14 cellular contexts compared by ENCODE assay signal in genomic region chr1:2200308-2200943, GRCh38. TPM values are rescaled to one million over a fixed set of nuclear protein-coding genes. Genes with fewer than 3 reads are reported as not detected.
DNase-seq lines count a peak whose midpoint lies in the region; ATAC-seq and TF ChIP-seq lines count a peak whose summit lies in the region.
"Had no signal": no experiment of that assay in that cellular context is flagged by ENCODE, and none has a peak within 500 bp of the region (broad histone marks: within the 10 kb centered on the region; RNA-seq: fewer than 3 reads in every experiment).

No MANE protein-coding gene starts in this region.

- no peaks in the 10 kb centered on the region for H3K27me3 Mint-ChIP-seq in stimulated activated naive B cell treated with anti-CD40 and anti-IgM and Interleukin-4, amounts not matched to agents 10 μg/mL and 1 μg/mL and 100 μg/mL, for 72 hours

- H3K4me1 ChIP-seq in left ventricle myocardium inferior (peaks cover 57% of the 10 kb centered on the region), SJCRH30 (peaks cover 22% of the 10 kb centered on the region)

- TF ChIP-seq CTCF in left ventricle myocardium inferior (IDR thresholded peaks at IDR 0.05; ENCODE audit: borderline replicate concordance) (no peak), fibroblast of the aortic adventitia (IDR thresholded peaks at IDR 0.05; ENCODE audit: insufficient read depth, low read length) (no peak)

- H3K9me3 ChIP-seq in left ventricle myocardium inferior (replicated peaks) (no peaks in the 10 kb centered on the region), SJCRH30 (replicated peaks) (no peaks in the 10 kb centered on the region)
- H3K9me3 ChIP-seq: heart left ventricle, mucosa of descending colon, vagina had no signal

- H3K9me3 Mint-ChIP-seq in stimulated activated naive B cell treated with anti-CD40 and anti-IgM and Interleukin-4, amounts not matched to agents 10 μg/mL and 1 μg/mL and 100 μg/mL, for 72 hours: no peaks in the 10 kb centered on the region

- no peak overlapping the region for H3K4me3 ChIP-seq in left ventricle myocardium inferior
- no peak overlapping the region for H3K4me3 ChIP-seq in SJCRH30
- H3K4me3 ChIP-seq in fibroblast of the aortic adventitia (ENCODE audit: low read depth, low read length): peak overlapping the region; percentile 9
- H3K4me3 ChIP-seq: mucosa of descending colon had no signal

- ATAC-seq in stimulated activated naive B cell treated with anti-CD40 and anti-IgM and Interleukin-4, amounts not matched to agents 10 μg/mL and 1 μg/mL and 100 μg/mL, for 72 hours (replicated peaks): no peak
- ATAC-seq: heart left ventricle had no signal

- peak overlapping the region; percentile 86 to 88 for H3K4me3 Mint-ChIP-seq in stimulated activated naive B cell treated with anti-CD40 and anti-IgM and Interleukin-4, amounts not matched to agents 10 μg/mL and 1 μg/mL and 100 μg/mL, for 72 hours

- peaks cover 30 to 66% of the 10 kb centered on the region in 2 donors for H3K4me1 Mint-ChIP-seq in stimulated activated naive B cell treated with anti-CD40 and anti-IgM and Interleukin-4, amounts not matched to agents 10 μg/mL and 1 μg/mL and 100 μg/mL, for 72 hours

- no peak overlapping the region for H3K27ac Mint-ChIP-seq in stimulated activated naive B cell treated with anti-CD40 and anti-IgM and Interleukin-4, amounts not matched to agents 10 μg/mL and 1 μg/mL and 100 μg/mL, for 72 hours

- peak overlapping the region; percentile 81 for H3K27ac ChIP-seq in left ventricle myocardium inferior (replicated peaks)
- H3K27ac ChIP-seq in SJCRH30: no peak overlapping the region

- intact Hi-C loops in left ventricle myocardium inferior (cut with micrococcal nuclease) (no loop called here), cardiac septum (cut with DNase I) (no loop called here)

- no peaks in the 10 kb centered on the region for H3K27me3 ChIP-seq in left ventricle myocardium inferior (ENCODE audit: low read depth)
- H3K27me3 ChIP-seq in SJCRH30: peaks cover 7% of the 10 kb centered on the region; the same call in 1 of the 2 replicates
- H3K27me3 ChIP-seq: heart left ventricle, vagina had no signal

- DNase-seq in left ventricle myocardium inferior: no peak
- DNase-seq in cardiac septum (ENCODE audit: low spot score): no peak
- peak; percentile 84 to 85 for DNase-seq in SJCRH30
- DNase-seq in fibroblast of the aortic adventitia (ENCODE audit: low read depth): no peak
- no peak for DNase-seq in stimulated activated naive B cell treated with anti-CD40 and anti-IgM and Interleukin-4, amounts not matched to agents 10 μg/mL and 1 μg/mL and 100 μg/mL, for 72 hours
- no peak for DNase-seq in middle frontal gyrus (ENCODE audit: extremely low spot score, low spot score)
- no peak for DNase-seq in NCI-H748 treated with DMSO at 0.1 percent for 48 hours (lab: John Stamatoyannopoulos, UW)
- DNase-seq in OCI-M1 (lab: John Stamatoyannopoulos, UW): no peak
- DNase-seq: KG1, NCI-H1105 treated with DMSO at 0.1 percent for 48 hours, NCI-H2171 treated with DMSO at 0.1 percent for 48 hours had no signal

- H3K36me3 ChIP-seq in left ventricle myocardium inferior (no peaks in the 10 kb centered on the region), SJCRH30 (no peaks in the 10 kb centered on the region)
- H3K36me3 ChIP-seq: heart left ventricle, vagina had no signal

- H3K36me3 Mint-ChIP-seq in stimulated activated naive B cell treated with anti-CD40 and anti-IgM and Interleukin-4, amounts not matched to agents 10 μg/mL and 1 μg/mL and 100 μg/mL, for 72 hours: no peaks in the 10 kb centered on the region

RNA-seq across cellular contexts. Expression of gene FAAP20, which starts 5.9 kb away (rescaled TPM):
- total RNA-seq in left ventricle myocardium inferior (37.0 TPM), cardiac septum (40.5 TPM), fibroblast of the aortic adventitia (ENCODE audit: low replicate concordance) (18.5 and 23.2 TPM in 2 replicates)
- 58.0 and 61.7 TPM in 2 replicates for total RNA-seq in SJCRH30 (2014; rRNA removed; shearing (Covaris generic))

RNA-seq across cellular contexts. Expression of gene SKI, which starts 27.7 kb away (rescaled TPM):
- total RNA-seq in left ventricle myocardium inferior (37.9 TPM), cardiac septum (39.9 TPM), fibroblast of the aortic adventitia (ENCODE audit: low replicate concordance) (28.1 and 36.6 TPM in 2 replicates)
- 12.8 and 13.1 TPM in 2 replicates for total RNA-seq in SJCRH30 (2014; rRNA removed; shearing (Covaris generic))

Comparison
In these comparisons a context has a peak if more than half of its experiments do, and no peak if none do; other contexts are left out.
1. DNase-seq: peak in SJCRH30 (2 of 2); none in left ventricle myocardium inferior (single experiment), cardiac septum (single experiment), fibroblast of the aortic adventitia (single experiment), stimulated activated naive B cell treated with anti-CD40 and anti-IgM and Interleukin-4, amounts not matched to agents 10 μg/mL and 1 μg/mL and 100 μg/mL, for 72 hours (single experiment), middle frontal gyrus (single experiment), NCI-H748 treated with DMSO at 0.1 percent for 48 hours (single experiment) and OCI-M1 (single experiment).